9 cellular contexts compared by ENCODE assay signal in the genomic region with DNA sequence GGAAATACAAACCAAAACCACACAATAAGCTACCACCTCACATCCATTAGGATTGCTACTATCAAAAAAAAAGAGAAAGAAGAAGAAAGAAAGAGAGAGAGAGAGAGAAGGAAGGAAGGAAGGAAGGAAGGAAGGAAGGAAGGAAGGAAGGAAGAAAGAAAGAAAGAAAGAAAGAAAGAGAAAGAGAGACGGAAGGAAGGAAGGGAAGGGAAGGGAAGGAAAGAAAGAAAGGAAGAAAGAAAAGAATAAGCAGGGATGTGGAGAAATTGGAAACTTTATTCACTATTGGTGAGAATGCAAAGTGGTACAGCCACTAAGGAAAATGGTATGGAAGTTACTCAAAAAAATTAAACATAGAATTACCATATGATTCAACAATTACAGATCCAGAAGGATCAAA.
"Had no signal": no experiment of that assay in that cellular context is flagged by ENCODE, and none has a peak within 500 bp of the region (broad histone marks: within the 10 kb centered on the region; RNA-seq: fewer than 3 reads in every experiment).

No MANE protein-coding gene starts in this region.

- H3K4me3 ChIP-seq: GM23338 had no signal

- H3K27ac ChIP-seq: HL-60 had no signal

- H3K4me2 ChIP-seq: GM23338 had no signal

- ATAC-seq: GM23338 had no signal

- DNase-seq: H9, HCEC 1CT, HFFc6, IMR-90, KBM-7 had no signal

- H3K4me3 Mint-ChIP-seq: GM23338, H9, HFFc6 had no signal

- H3K27ac Mint-ChIP-seq: GM23338, H9, HFFc6 had no signal

- FAIRE-seq: H1, H54 had no signal
